In the genomic region with DNA sequence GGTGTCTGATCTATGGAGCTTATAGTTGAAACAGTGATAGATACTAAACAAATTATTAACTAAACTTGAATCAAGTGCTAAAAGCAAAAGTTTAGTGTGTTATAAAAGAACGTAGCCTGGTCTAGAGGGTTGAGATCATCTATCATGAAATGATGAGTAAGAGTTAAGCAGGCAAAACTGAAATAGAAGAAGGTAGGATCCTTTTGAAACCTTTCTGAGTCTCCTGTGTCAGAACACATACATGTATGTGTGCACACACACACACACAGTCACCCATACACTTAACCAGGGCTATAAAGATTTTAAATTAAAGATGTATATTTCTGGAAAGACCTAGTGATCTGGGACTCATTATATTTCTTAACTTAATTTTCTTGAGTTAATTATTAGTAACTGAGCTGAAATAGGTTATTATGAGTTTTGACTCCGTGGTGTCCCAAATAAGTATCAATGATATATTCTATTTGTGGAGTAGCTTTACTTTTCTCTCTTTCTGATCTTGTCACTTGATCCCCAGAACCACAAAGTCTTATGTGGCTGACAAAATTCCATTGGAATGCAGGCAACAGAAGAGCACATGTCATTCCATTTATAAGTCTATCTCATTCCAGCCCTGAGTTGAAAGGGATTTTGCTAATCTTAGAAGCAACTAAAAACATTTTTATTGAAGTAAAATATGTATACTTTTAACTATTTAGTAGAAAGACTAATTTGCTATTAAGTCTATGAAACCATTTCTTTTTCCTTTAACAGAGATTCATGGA, we compare ENCODE assay signal across 19 cellular contexts.
A peak's percentile ranks its signal among the peaks of the same experiment; 100 is the strongest.
DNase-seq lines count a peak whose midpoint lies in the region; ATAC-seq and TF ChIP-seq lines count a peak whose summit lies in the region.
"Had no signal": no experiment of that assay in that cellular context is flagged by ENCODE, and none has a peak within 500 bp of the region (broad histone marks: within the 10 kb centered on the region; RNA-seq: fewer than 3 reads in every experiment).

No MANE protein-coding gene starts in this region.

- peaks cover 45% of the 10 kb centered on the region for H3K79me2 ChIP-seq in SK-N-SH (ENCODE audit: insufficient read depth)
- H3K79me2 ChIP-seq: hepatocyte had no signal

- H3F3A ChIP-seq in SK-N-SH (replicated peaks; ENCODE audit: insufficient read depth), result peaks cover 92% of the 10 kb centered on the region

- TF ChIP-seq RAD21 in SK-N-SH (IDR thresholded peaks at IDR 0.05; ENCODE audit: low read length), result no peak

- peak; percentile 22 for DNase-seq in G401 (ENCODE audit: low spot score)
- no peak for DNase-seq in SK-N-SH
- peak; percentile 77 for DNase-seq in fibroblast of peridontal ligament (ENCODE audit: extremely low read depth)
- DNase-seq in skeletal muscle cell (ENCODE audit: low read depth), result peak; percentile 37
- DNase-seq in stimulated activated CD4-positive, alpha-beta T cell treated with anti-CD3 and anti-CD28 coated beads, Interleukin-4, amount 100 ng/mL, for 4 hours, result no peak
- DNase-seq in DMS53 treated with DMSO at 0.1 percent for 48 hours (lab: John Stamatoyannopoulos, UW; ENCODE audit: unreplicated experiment), result no peak
- no peak for DNase-seq in stimulated activated CD4-positive, alpha-beta T cell treated with anti-CD3 and anti-CD28 coated beads, Interleukin-4, amount 100 ng/mL, for 24 hours
- DNase-seq: activated CD4-positive, alpha-beta T cell treated with anti-CD3 and anti-CD28 coated beads for 48 hours; activated CD8-positive, alpha-beta memory T cell treated with anti-CD3 and anti-CD28 coated beads, Interleukin-2, amount 50 U/mL, for 48 hours; dermis blood vessel endothelial cell; KG1; kidney glomerular epithelial cell; NCI-H1092 treated with DMSO at 0.1 percent for 48 hours; NCI-H69; sigmoid colon had no signal

- TF ChIP-seq CTCF in SK-N-SH (IDR thresholded peaks at IDR 0.05), result no peak

- WGBS in SK-N-SH (ENCODE audit: low lambda C conversion rate), result 19% methylated on average over 2 of the region's 2 CpGs

- peaks cover 80 to 96% of the 10 kb centered on the region in 2 experiments for H3K36me3 ChIP-seq in SK-N-SH (replicated peaks in 1 of 2; ENCODE audit: control insufficient read depth in 1 of 2, insufficient read depth in 2 of 2, low read length in 1 of 2)
- H3K36me3 ChIP-seq: sigmoid colon had no signal

- no peak overlapping the region; the same call in 1 of the 2 replicates for H3K4me2 ChIP-seq in SK-N-SH
- H3K4me2 ChIP-seq: hepatocyte had no signal

- H3K4me1 ChIP-seq in SK-N-SH (ENCODE audit: control insufficient read depth in 1 of 2, insufficient read depth in 2 of 2, low read depth in 1 of 2, low read length in 1 of 2), result peaks cover 28 to 29% of the 10 kb centered on the region in 2 experiments
- H3K4me1 ChIP-seq: sigmoid colon had no signal

- H3K9me2 ChIP-seq in SK-N-SH, result no peaks in the 10 kb centered on the region

- peak overlapping the region; percentile 2; the same call in 1 of the 2 replicates for H3K9ac ChIP-seq in SK-N-SH

- no peak for ATAC-seq in HG02970 (IDR thresholded peaks at IDR 0.05; ENCODE audit: low FRiP score, unreplicated experiment)

- H3K9me3 ChIP-seq in SK-N-SH, result no peaks in the 10 kb centered on the region
- H3K9me3 ChIP-seq: ascending aorta, sigmoid colon, thoracic aorta had no signal

- H3K27me3 ChIP-seq in SK-N-SH (ENCODE audit: insufficient read depth), result no peaks in the 10 kb centered on the region
- H3K27me3 ChIP-seq: ascending aorta, hepatocyte had no signal

- peak overlapping the region; percentile 79 to 91 for H3K27ac ChIP-seq in SK-N-SH (ENCODE audit: low read depth in 2 of 2, low read length in 1 of 2)
- H3K27ac ChIP-seq: ascending aorta, hepatocyte, sigmoid colon had no signal

- CTCF ChIA-PET in SK-N-SH (lab: Yijun Ruan, JAX), result no interaction called here

- in situ Hi-C loops in G401 (cut with HindIII; ENCODE audit: low sequenced_read_pairs), result no loop called here

- POLR2A ChIA-PET in SK-N-SH (lab: Yijun Ruan, JAX), result no interaction called here

- no peak overlapping the region for H3K4me3 ChIP-seq in SK-N-SH (ENCODE audit: low read depth in 2 of 2, low read length in 1 of 2)
- no peak overlapping the region for H3K4me3 ChIP-seq in skeletal muscle cell (ENCODE audit: low read depth, low read length)
- H3K4me3 ChIP-seq: ascending aorta, hepatocyte, sigmoid colon, thoracic aorta had no signal

- H2AFZ ChIP-seq in SK-N-SH (ENCODE audit: low read depth), result no peak overlapping the region
- H2AFZ ChIP-seq: hepatocyte had no signal

- TF ChIP-seq EP300 in SK-N-SH (IDR thresholded peaks at IDR 0.05; ENCODE audit: borderline replicate concordance in 1 of 2, low read depth in 1 of 2, low read length in 1 of 2), result peak in 1 of 2 experiments; percentile 51; a peak in 1 of 4 replicates

- no peaks in the 10 kb centered on the region for H4K20me1 ChIP-seq in SK-N-SH (ENCODE audit: insufficient read depth)

TF ChIP-seq in SK-N-SH, 30 proteins besides CTCF, POLR2A, EP300 and RAD21:
- TF ChIP-seq RXRA (IDR thresholded peaks at IDR 0.05; ENCODE audit: borderline replicate concordance, low read depth), result 0 out of 2 replicates have a peak, but pooled peaks have one; percentile 26
- TF ChIP-seq, protein P1, sequence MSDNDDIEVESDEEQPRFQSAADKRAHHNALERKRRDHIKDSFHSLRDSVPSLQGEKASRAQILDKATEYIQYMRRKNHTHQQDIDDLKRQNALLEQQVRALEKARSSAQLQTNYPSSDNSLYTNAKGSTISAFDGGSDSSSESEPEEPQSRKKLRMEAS (IDR thresholded peaks at IDR 0.05; ENCODE audit: low read depth), result peak; percentile 66
- no peak for TF ChIP-seq SMC3 (IDR thresholded peaks at IDR 0.05; ENCODE audit: low read depth, low read length)
- TF ChIP-seq FOSL2 (IDR thresholded peaks at IDR 0.05; ENCODE audit: borderline replicate concordance, low read depth), result no peak
- TF ChIP-seq, protein P2, sequence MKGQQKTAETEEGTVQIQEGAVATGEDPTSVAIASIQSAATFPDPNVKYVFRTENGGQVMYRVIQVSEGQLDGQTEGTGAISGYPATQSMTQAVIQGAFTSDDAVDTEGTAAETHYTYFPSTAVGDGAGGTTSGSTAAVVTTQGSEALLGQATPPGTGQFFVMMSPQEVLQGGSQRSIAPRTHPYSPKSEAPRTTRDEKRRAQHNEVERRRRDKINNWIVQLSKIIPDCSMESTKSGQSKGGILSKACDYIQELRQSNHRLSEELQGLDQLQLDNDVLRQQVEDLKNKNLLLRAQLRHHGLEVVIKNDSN (IDR thresholded peaks at IDR 0.05; ENCODE audit: borderline replicate concordance, low read depth), result no peak
- TF ChIP-seq FOXM1 (IDR thresholded peaks at IDR 0.05; ENCODE audit: low read depth), result no peak
- TF ChIP-seq, protein P3, sequence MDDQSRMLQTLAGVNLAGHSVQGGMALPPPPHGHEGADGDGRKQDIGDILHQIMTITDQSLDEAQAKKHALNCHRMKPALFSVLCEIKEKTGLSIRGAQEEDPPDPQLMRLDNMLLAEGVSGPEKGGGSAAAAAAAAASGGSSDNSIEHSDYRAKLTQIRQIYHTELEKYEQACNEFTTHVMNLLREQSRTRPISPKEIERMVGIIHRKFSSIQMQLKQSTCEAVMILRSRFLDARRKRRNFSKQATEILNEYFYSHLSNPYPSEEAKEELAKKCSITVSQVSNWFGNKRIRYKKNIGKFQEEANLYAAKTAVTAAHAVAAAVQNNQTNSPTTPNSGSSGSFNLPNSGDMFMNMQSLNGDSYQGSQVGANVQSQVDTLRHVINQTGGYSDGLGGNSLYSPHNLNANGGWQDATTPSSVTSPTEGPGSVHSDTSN (IDR thresholded peaks at IDR 0.05), result peak; percentile 64
- no peak for TF ChIP-seq GATA2 (CRISPR knock-in tag; IDR thresholded peaks at IDR 0.05)
- no peak for TF ChIP-seq FOXJ3 (CRISPR knock-in tag; IDR thresholded peaks at IDR 0.05)
- no peak for TF ChIP-seq SIN3A (IDR thresholded peaks at IDR 0.05; ENCODE audit: borderline replicate concordance, low read depth, low read length)
- no peak for TF ChIP-seq NFIC (IDR thresholded peaks at IDR 0.05; ENCODE audit: borderline replicate concordance)
- TF ChIP-seq TCF12 (IDR thresholded peaks at IDR 0.05), result peak; percentile 62
- TF ChIP-seq POLR2AphosphoS5 (IDR thresholded peaks at IDR 0.05; ENCODE audit: low read depth, low read length), result peak; percentile 9; the same call in 1 of the 2 replicates
- TF ChIP-seq, protein P4, sequence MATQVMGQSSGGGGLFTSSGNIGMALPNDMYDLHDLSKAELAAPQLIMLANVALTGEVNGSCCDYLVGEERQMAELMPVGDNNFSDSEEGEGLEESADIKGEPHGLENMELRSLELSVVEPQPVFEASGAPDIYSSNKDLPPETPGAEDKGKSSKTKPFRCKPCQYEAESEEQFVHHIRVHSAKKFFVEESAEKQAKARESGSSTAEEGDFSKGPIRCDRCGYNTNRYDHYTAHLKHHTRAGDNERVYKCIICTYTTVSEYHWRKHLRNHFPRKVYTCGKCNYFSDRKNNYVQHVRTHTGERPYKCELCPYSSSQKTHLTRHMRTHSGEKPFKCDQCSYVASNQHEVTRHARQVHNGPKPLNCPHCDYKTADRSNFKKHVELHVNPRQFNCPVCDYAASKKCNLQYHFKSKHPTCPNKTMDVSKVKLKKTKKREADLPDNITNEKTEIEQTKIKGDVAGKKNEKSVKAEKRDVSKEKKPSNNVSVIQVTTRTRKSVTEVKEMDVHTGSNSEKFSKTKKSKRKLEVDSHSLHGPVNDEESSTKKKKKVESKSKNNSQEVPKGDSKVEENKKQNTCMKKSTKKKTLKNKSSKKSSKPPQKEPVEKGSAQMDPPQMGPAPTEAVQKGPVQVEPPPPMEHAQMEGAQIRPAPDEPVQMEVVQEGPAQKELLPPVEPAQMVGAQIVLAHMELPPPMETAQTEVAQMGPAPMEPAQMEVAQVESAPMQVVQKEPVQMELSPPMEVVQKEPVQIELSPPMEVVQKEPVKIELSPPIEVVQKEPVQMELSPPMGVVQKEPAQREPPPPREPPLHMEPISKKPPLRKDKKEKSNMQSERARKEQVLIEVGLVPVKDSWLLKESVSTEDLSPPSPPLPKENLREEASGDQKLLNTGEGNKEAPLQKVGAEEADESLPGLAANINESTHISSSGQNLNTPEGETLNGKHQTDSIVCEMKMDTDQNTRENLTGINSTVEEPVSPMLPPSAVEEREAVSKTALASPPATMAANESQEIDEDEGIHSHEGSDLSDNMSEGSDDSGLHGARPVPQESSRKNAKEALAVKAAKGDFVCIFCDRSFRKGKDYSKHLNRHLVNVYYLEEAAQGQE (IDR thresholded peaks at IDR 0.05; ENCODE audit: low read depth, low read length), result no peak
- TF ChIP-seq TEAD4 (IDR thresholded peaks at IDR 0.05; ENCODE audit: borderline replicate concordance, insufficient read depth), result peak; percentile 44; the same call in 1 of the 2 replicates
- TF ChIP-seq MEF2A (IDR thresholded peaks at IDR 0.05; ENCODE audit: borderline replicate concordance, low read depth), result no peak
- TF ChIP-seq JUND (IDR thresholded peaks at IDR 0.05), result peak; percentile 39; the same call in 1 of the 2 replicates
- no peak for TF ChIP-seq YY1 (IDR thresholded peaks at IDR 0.05; ENCODE audit: low read depth)
TF ChIP-seq in SK-N-SH: peak in this region for 7.

Comparison
In these comparisons a context has a peak if more than half of its experiments do, and no peak if none do; other contexts are left out.
1. DNase-seq: peak in G401 (single experiment), fibroblast of peridontal ligament (single experiment) and skeletal muscle cell (single experiment); none in SK-N-SH (single experiment), stimulated activated CD4-positive, alpha-beta T cell treated with anti-CD3 and anti-CD28 coated beads, Interleukin-4, amount 100 ng/mL, for 4 hours (0 of 2), DMS53 treated with DMSO at 0.1 percent for 48 hours (single experiment) and stimulated activated CD4-positive, alpha-beta T cell treated with anti-CD3 and anti-CD28 coated beads, Interleukin-4, amount 100 ng/mL, for 24 hours (single experiment).